Comparison of ENCODE assay signal across 22 cellular contexts in genomic region chr6:144019929-144020328, GRCh38.
"Had no signal": no experiment of that assay in that cellular context is flagged by ENCODE, and none has a peak within 500 bp of the region (broad histone marks: within the 10 kb centered on the region; RNA-seq: fewer than 3 reads in every experiment).

No MANE protein-coding gene starts in this region.

- H3K27ac ChIP-seq: adrenal gland, esophagus muscularis mucosa, gastroesophageal sphincter, heart right ventricle, left ventricle myocardium inferior, thyroid gland, WERI-Rb-1 had no signal

- H3K4me3 ChIP-seq: adrenal gland, esophagus muscularis mucosa, gastroesophageal sphincter, heart right ventricle, left ventricle myocardium inferior, thyroid gland had no signal

- ATAC-seq: gastroesophageal sphincter, heart right ventricle had no signal

- H3K27me3 ChIP-seq: adrenal gland, esophagus muscularis mucosa, gastroesophageal sphincter, heart right ventricle, thyroid gland had no signal

- H3K9me3 ChIP-seq: adrenal gland, esophagus muscularis mucosa, gastroesophageal sphincter, heart right ventricle, left ventricle myocardium inferior, thyroid gland had no signal

- H3K36me3 ChIP-seq: adrenal gland, esophagus muscularis mucosa, gastroesophageal sphincter, heart right ventricle, left ventricle myocardium inferior, thyroid gland, WERI-Rb-1 had no signal

- H3K4me1 ChIP-seq: adrenal gland, esophagus muscularis mucosa, gastroesophageal sphincter, left ventricle myocardium inferior, thyroid gland had no signal

- DNase-seq: activated CD4-positive, alpha-beta T cell treated with anti-CD3 and anti-CD28 coated beads for 1 hour; activated CD8-positive, alpha-beta memory T cell treated with anti-CD3 and anti-CD28 coated beads for 24 hours; activated CD8-positive, alpha-beta memory T cell treated with anti-CD3 and anti-CD28 coated beads, Interleukin-2, amount 50 U/mL, for 48 hours; activated effector memory CD4-positive, alpha-beta T cell treated with Interleukin-2 at 50 U/mL for 16 hours; activated T-cell treated with anti-CD3 and anti-CD28 coated beads, Interleukin-2, amount 50 U/mL, for 48 hours; adrenal gland; dermis blood vessel endothelial cell; effector memory CD4-positive, alpha-beta T cell; heart right ventricle; kidney glomerular epithelial cell; left ventricle myocardium inferior; mammary epithelial cell; midbrain; nephron progenitor cell; retina; stimulated activated CD4-positive, alpha-beta T cell treated with anti-CD3 and anti-CD28 coated beads, Interleukin-1b, Interleukin-23, amount 100 ng/mL, for 48 hours; stimulated activated naive CD4-positive, alpha-beta T cell treated with Interleukin-2 at 50 U/mL for 16 hours; T1000; thyroid gland; WERI-Rb-1 had no signal
